11 cellular contexts compared by ENCODE assay signal in the genomic region with DNA sequence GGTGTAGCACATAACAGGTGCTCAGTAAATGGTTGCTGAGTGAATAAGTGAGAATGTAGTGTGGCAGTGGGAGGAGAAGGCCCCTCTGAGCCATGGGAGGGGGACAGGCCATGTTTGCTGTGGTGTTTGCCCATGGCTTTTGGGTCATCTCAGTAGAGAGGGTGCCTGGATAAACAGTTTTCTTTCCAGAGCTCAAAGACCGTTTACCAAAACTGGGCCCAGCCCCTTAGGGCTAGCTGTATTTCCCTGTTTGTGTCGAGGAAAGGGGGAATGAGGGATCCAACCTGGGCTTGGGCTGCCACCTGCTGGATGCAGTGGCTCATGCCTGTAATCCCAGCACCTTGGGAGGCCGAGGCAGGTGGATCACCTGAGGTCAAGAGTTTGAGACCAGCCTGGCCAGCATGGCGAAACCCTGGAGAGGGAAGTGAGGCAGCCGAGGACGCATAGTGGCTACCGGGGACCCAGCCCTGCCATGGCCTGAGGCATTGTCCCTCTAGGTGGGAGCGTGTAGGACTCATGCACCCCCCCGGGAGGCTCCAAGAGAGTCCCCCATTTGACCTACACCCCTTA. TPM values are rescaled to one million over a fixed set of nuclear protein-coding genes. Genes with fewer than 3 reads are reported as not detected.
DNase-seq lines count a peak whose midpoint lies in the region; ATAC-seq and TF ChIP-seq lines count a peak whose summit lies in the region.
"Had no signal": no experiment of that assay in that cellular context is flagged by ENCODE, and none has a peak within 500 bp of the region (broad histone marks: within the 10 kb centered on the region; RNA-seq: fewer than 3 reads in every experiment).

No MANE protein-coding gene starts in this region.

- TF ChIP-seq CTCF in Panc1 (IDR thresholded peaks at IDR 0.05) (peak; percentile 94), fibroblast of mammary gland (conservative IDR thresholded peaks at IDR 0.05; ENCODE audit: control insufficient read depth, insufficient read depth, low read depth, low read length) (peak; percentile 30), testis (IDR thresholded peaks at IDR 0.05) (peak in 2 of 3 experiments; percentile 21 to 22), ovary (IDR thresholded peaks at IDR 0.05) (no peak)

- no peaks in the 10 kb centered on the region for H3K27me3 ChIP-seq in Panc1 (ENCODE audit: control insufficient read depth, insufficient read depth, low read length)
- no peaks in the 10 kb centered on the region for H3K27me3 ChIP-seq in testis
- no peaks in the 10 kb centered on the region for H3K27me3 ChIP-seq in ovary

- WGBS in testis, 2 donors, result 66 to 82% methylated on average over 6 to 8 of the region's 9 CpGs
- WGBS in ovary, 3 donors, result 60 to 71% (median 61%) methylated on average over 9 of the region's 9 CpGs

- ATAC-seq in Panc1, result peak; percentile 73

- no TSS peak for BruUV-seq in Panc1 (replicated peaks; lab: Mats Ljungman, UMichigan)

- in situ Hi-C loops in Panc1 (cut with HindIII; ENCODE audit: low pct_unique_long_range_greater_than_20kb, low sequenced_read_pairs), result no loop called here

- H3K36me3 ChIP-seq in Panc1 (ENCODE audit: control insufficient read depth, insufficient read depth, low read length) (no peaks in the 10 kb centered on the region), testis (ENCODE audit: low read depth, missing control alignments) (no peaks in the 10 kb centered on the region), ovary (no peaks in the 10 kb centered on the region)
- H3K36me3 ChIP-seq: BLaER1 treated with 17β-estradiol and CSF1 and Interleukin-3, amounts not matched to agents 10 nM and 100 nM had no signal

- H3K4me1 ChIP-seq in Panc1 (ENCODE audit: control insufficient read depth, insufficient read depth, low read length), result no peaks in the 10 kb centered on the region
- no peaks in the 10 kb centered on the region for H3K4me1 ChIP-seq in testis
- H3K4me1 ChIP-seq in ovary (ENCODE audit: insufficient read depth), result peaks cover 1% of the 10 kb centered on the region

- POLR2A ChIA-PET in Panc1 (lab: Charles Lee), result interaction anchor here (0.6 kb wide), 1 partner anchor 780 kb away, joined by 6 read pairs; no protein-coding TSS in a partner anchor

- DNase-seq in NCI-H82 (lab: John Stamatoyannopoulos, UW) (peak; percentile 10), NCI-H82 treated with DMSO at 0.1 percent for 48 hours (lab: John Stamatoyannopoulos, UW; ENCODE audit: unreplicated experiment) (no peak), Panc1 (ENCODE audit: low read depth, low spot score) (no peak), fibroblast of mammary gland (ENCODE audit: low read depth) (no peak), testis (no peak), NCI-H1048 (lab: John Stamatoyannopoulos, UW) (no peak), ovary (no peak), DMS153 (lab: John Stamatoyannopoulos, UW) (no peak)
- DNase-seq: activated B cell treated with CpG ODN at 0.5 μM for 24 hours had no signal

- H3K4me3 ChIP-seq in Panc1 (ENCODE audit: low read depth in 2 of 2, low read length in 2 of 2) (no peak overlapping the region), fibroblast of mammary gland (ENCODE audit: control insufficient read depth, low read depth, low read length) (no peak overlapping the region), testis (no peak overlapping the region), ovary (no peak overlapping the region)
- H3K4me3 ChIP-seq: BLaER1 treated with 17β-estradiol and CSF1 and Interleukin-3, amounts not matched to agents 10 nM and 100 nM had no signal

- H3K27ac ChIP-seq in Panc1 (ENCODE audit: low read length) (no peak overlapping the region), testis (no peak overlapping the region), ovary (no peak overlapping the region)
- H3K27ac ChIP-seq: BLaER1 treated with 17β-estradiol and CSF1 and Interleukin-3, amounts not matched to agents 10 nM and 100 nM had no signal

- TF ChIP-seq POLR2A in testis (IDR thresholded peaks at IDR 0.05) (no peak), ovary (IDR thresholded peaks at IDR 0.05) (no peak)

- CTCF ChIA-PET in Panc1 (lab: Charles Lee), result interaction anchor here (0.7 kb wide), 1 partner anchor 951 kb away, joined by 13 read pairs; no protein-coding TSS in a partner anchor

- no peak for TF ChIP-seq EP300 in ovary (IDR thresholded peaks at IDR 0.05)

- no peaks in the 10 kb centered on the region for H3K9me3 ChIP-seq in Panc1 (ENCODE audit: control insufficient read depth, insufficient read depth, low read depth, low read length)
- H3K9me3 ChIP-seq in testis, result no peaks in the 10 kb centered on the region
- H3K9me3 ChIP-seq in ovary, result no peaks in the 10 kb centered on the region
- H3K9me3 ChIP-seq: BLaER1 treated with 17β-estradiol and CSF1 and Interleukin-3, amounts not matched to agents 10 nM and 100 nM had no signal

- intact Hi-C loops in Panc1 (cut with micrococcal nuclease; ENCODE audit: unreplicated experiment) (no loop called here), testis (cut with DNase I; ENCODE audit: low total_unique reads) (loop anchor here (5.0 kb wide), 1 partner anchor 513 kb away; no protein-coding TSS in a partner anchor), ovary (cut with DNase I) (loop anchor here in 3 of 4 donors (5.0 to 10.0 kb wide), 3 partner anchors 201 to 511 kb away; no protein-coding TSS in a partner anchor)

RNA-seq across cellular contexts. Expression of a gene that starts 8.7 kb away (rescaled TPM):
- 28.7 TPM for total RNA-seq in Panc1 (2021; ENCODE audit: unreplicated experiment)
- polyA plus RNA-seq in Panc1 (2012; ENCODE audit: insufficient read length), result 73.8 TPM
- total RNA-seq in testis, result 10 to 100 TPM; 38.0 to 38.7 TPM
- polyA plus RNA-seq in testis (ENCODE audit: insufficient read depth, low read depth, low replicate concordance), result 27.0 TPM
- 10 to 100 TPM; 13.4 to 29.9 (median 22.7) TPM for total RNA-seq in ovary
- 10 to 100 TPM; 15.5 to 15.9 TPM for polyA plus RNA-seq in ovary

RNA-seq across cellular contexts. Expression of a gene that starts 20.0 kb away (rescaled TPM):
- total RNA-seq in Panc1 (2021; ENCODE audit: unreplicated experiment), result not detected
- not detected for polyA plus RNA-seq in Panc1 (2012; ENCODE audit: insufficient read length)
- under 1 TPM; 0.31 TPM for total RNA-seq in testis
- 0.37 TPM for polyA plus RNA-seq in testis (ENCODE audit: insufficient read depth, low read depth, low replicate concordance)
- under 1 TPM in 1 of 7 donors, not detected in 6; 0.31 TPM for total RNA-seq in ovary
- polyA plus RNA-seq in ovary, result not detected
- total RNA-seq: activated B cell treated with CpG ODN at 0.5 μM for 24 hours, mononuclear cell had no signal

RNA-seq across cellular contexts. Expression of a gene that starts 42.9 kb away (rescaled TPM):
- total RNA-seq in Panc1 (2021; ENCODE audit: unreplicated experiment), result 259 TPM
- polyA plus RNA-seq in Panc1 (2012; ENCODE audit: insufficient read length), result 275 TPM
- total RNA-seq in testis, result 10 to 100 TPM in 1 of 2 donors, 1 to 10 TPM in 1; 8.8 to 13.7 TPM
- 16.4 TPM for polyA plus RNA-seq in testis (ENCODE audit: insufficient read depth, low read depth, low replicate concordance)
- 10 to 100 TPM in 5 of 7 donors, 1 to 10 TPM in 2; 6.0 to 58.9 (median 19.2) TPM for total RNA-seq in ovary
- 10 to 100 TPM in 1 of 2 donors, 1 to 10 TPM in 1; 3.4 to 19.3 TPM for polyA plus RNA-seq in ovary

Comparison
In these comparisons a context has a peak if more than half of its experiments do, and no peak if none do; other contexts are left out.
1. CTCF ChIP-seq: peak in Panc1 (single experiment), fibroblast of mammary gland (single experiment) and testis (2 of 3); none in ovary (0 of 3).